In the genomic region with DNA sequence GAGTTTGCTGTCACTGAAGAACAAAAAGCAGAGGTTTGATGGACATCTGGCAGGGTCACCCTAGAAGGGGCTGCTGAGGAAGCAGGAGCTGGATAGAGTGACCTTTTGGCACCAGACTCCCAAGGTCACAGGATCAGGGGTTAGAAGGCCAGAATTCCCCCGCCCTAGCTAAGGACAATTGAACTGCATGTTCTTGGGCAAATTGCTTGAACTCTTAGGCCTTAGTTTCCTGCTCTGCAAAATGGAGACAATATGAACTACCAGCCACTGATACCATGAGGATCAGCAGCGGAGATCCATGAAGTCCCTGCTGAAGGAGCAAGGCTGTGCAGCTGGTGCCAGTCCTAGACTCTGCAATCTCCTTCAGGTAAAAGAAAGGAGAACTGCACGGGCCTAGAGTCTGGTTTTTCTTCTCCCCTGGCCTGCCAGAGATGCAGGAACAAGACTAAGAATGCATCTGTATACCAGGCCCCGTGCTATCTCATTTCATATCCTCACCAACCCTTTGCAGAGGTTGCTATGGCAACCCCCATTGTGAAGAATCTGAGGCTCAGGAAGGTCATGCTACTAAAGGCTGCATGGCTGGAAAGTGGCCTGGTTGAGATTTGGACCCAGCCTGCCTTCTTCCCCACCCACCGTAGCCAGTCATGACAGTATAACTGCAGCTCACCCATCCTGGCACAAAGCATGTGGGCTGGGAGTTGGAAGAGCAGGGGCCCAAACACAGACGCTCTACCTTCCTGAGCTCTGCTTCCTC, we compare ENCODE assay signal across 19 cellular contexts. TPM values are rescaled to one million over a fixed set of nuclear protein-coding genes. Genes with fewer than 3 reads are reported as not detected.
DNase-seq lines count a peak whose midpoint lies in the region; ATAC-seq and TF ChIP-seq lines count a peak whose summit lies in the region.
"Had no signal": no experiment of that assay in that cellular context is flagged by ENCODE, and none has a peak within 500 bp of the region (broad histone marks: within the 10 kb centered on the region; RNA-seq: fewer than 3 reads in every experiment).

No MANE protein-coding gene starts in this region.

- H3K27me3 ChIP-seq in BLaER1 (no peaks in the 10 kb centered on the region), Karpas-422 (ENCODE audit: low read length) (no peaks in the 10 kb centered on the region), hepatocyte (no peaks in the 10 kb centered on the region), body of pancreas (no peaks in the 10 kb centered on the region), trophoblast cell (ENCODE audit: insufficient read depth, low read length) (no peaks in the 10 kb centered on the region)
- H3K27me3 ChIP-seq: neutrophil, right lobe of liver had no signal

- no peak for ATAC-seq in body of pancreas
- ATAC-seq in GM18498 (IDR thresholded peaks at IDR 0.05; ENCODE audit: unreplicated experiment): no peak
- no peak for ATAC-seq in effector memory CD8-positive, alpha-beta T cell (replicated peaks)

- H3K9ac ChIP-seq in BLaER1 (peak overlapping the region; percentile 67; the same call in 1 of the 2 replicates), Karpas-422 (ENCODE audit: low read length) (no peak overlapping the region), trophoblast cell (ENCODE audit: low read length) (no peak overlapping the region)

- H3K9me3 ChIP-seq in BLaER1 (no peaks in the 10 kb centered on the region), Karpas-422 (ENCODE audit: low read length) (no peaks in the 10 kb centered on the region), hepatocyte (ENCODE audit: low read depth) (no peaks in the 10 kb centered on the region), body of pancreas (no peaks in the 10 kb centered on the region), trophoblast cell (ENCODE audit: insufficient read depth, low read depth, low read length) (no peaks in the 10 kb centered on the region)
- H3K9me3 ChIP-seq: Caco-2, neutrophil, right lobe of liver had no signal

- no peaks in the 10 kb centered on the region for H3K36me3 ChIP-seq in BLaER1
- no peaks in the 10 kb centered on the region for H3K36me3 ChIP-seq in Karpas-422 (ENCODE audit: insufficient read depth, low read length)
- no peaks in the 10 kb centered on the region for H3K36me3 ChIP-seq in hepatocyte (replicated peaks; ENCODE audit: insufficient read depth, low read depth)
- H3K36me3 ChIP-seq in body of pancreas (replicated peaks in 1 of 2; ENCODE audit: insufficient read depth in 1 of 2, low read depth in 2 of 2): no peaks in the 10 kb centered on the region
- H3K36me3 ChIP-seq in trophoblast cell (ENCODE audit: control insufficient read depth in 1 of 2, insufficient read depth in 2 of 2, low read length in 2 of 2): no peaks in the 10 kb centered on the region
- H3K36me3 ChIP-seq: neutrophil, right lobe of liver had no signal

- H3K79me1 ChIP-seq in trophoblast cell (ENCODE audit: low read length): no peaks in the 10 kb centered on the region

- H2BK120ac ChIP-seq in trophoblast cell (ENCODE audit: insufficient read depth, low read length, poor library complexity): no peak overlapping the region

- no peak for TF ChIP-seq POLR2A in body of pancreas (IDR thresholded peaks at IDR 0.05)

- no peak overlapping the region for H4K91ac ChIP-seq in trophoblast cell (ENCODE audit: low read depth, low read length)

- TF ChIP-seq CTCF in hepatocyte (IDR thresholded peaks at IDR 0.05; ENCODE audit: poor library complexity) (no peak), body of pancreas (IDR thresholded peaks at IDR 0.05) (no peak)

- H3K4me3 Mint-ChIP-seq in effector memory CD8-positive, alpha-beta T cell: no peak overlapping the region

- no peak overlapping the region for H2BK12ac ChIP-seq in trophoblast cell (ENCODE audit: low read length)

- WGBS in hepatocyte (ENCODE audit: low lambda C conversion rate, missing lambda C conversion rate): 56% methylated on average over 6 of the region's 6 CpGs
- 81 to 87% methylated on average over 6 of the region's 6 CpGs for WGBS in body of pancreas, 2 donors
- no CpG with 5 or more reads among the region's 6 CpGs for WGBS in trophoblast cell (ENCODE audit: extremely low coverage, insufficient coverage, insufficient read length)

- no peaks in the 10 kb centered on the region for H4K20me1 ChIP-seq in BLaER1
- no peaks in the 10 kb centered on the region for H4K20me1 ChIP-seq in Karpas-422 (ENCODE audit: insufficient read depth, low read depth, low read length)
- H4K20me1 ChIP-seq in hepatocyte (ENCODE audit: insufficient read depth, poor library complexity, severe bottlenecking): no peaks in the 10 kb centered on the region

- no peak overlapping the region for H3K14ac ChIP-seq in trophoblast cell (ENCODE audit: low read length)

- no peaks in the 10 kb centered on the region for H3K9me3 Mint-ChIP-seq in effector memory CD8-positive, alpha-beta T cell

- peaks cover 95% of the 10 kb centered on the region for H3K4me1 ChIP-seq in BLaER1
- peaks cover 4% of the 10 kb centered on the region; the same call in 1 of the 2 replicates for H3K4me1 ChIP-seq in Karpas-422 (ENCODE audit: low read length)
- H3K4me1 ChIP-seq in hepatocyte (ENCODE audit: insufficient read depth): peaks cover 7% of the 10 kb centered on the region
- no peaks in the 10 kb centered on the region for H3K4me1 ChIP-seq in body of pancreas
- H3K4me1 ChIP-seq in trophoblast cell (ENCODE audit: control insufficient read depth in 1 of 2, insufficient read depth in 2 of 2, low read length in 2 of 2): no peaks in the 10 kb centered on the region
- H3K4me1 ChIP-seq: right lobe of liver had no signal

- no peak overlapping the region for H3K27ac Mint-ChIP-seq in effector memory CD8-positive, alpha-beta T cell

- no peak overlapping the region for H4K8ac ChIP-seq in trophoblast cell (ENCODE audit: low read depth, low read length)

- H3K4me1 Mint-ChIP-seq in effector memory CD8-positive, alpha-beta T cell (ENCODE audit: low read depth in 2 of 2): no peaks in the 10 kb centered on the region

- no peak overlapping the region for H4K12ac ChIP-seq in trophoblast cell (ENCODE audit: low read depth, low read length)

- H3K18ac ChIP-seq in trophoblast cell (ENCODE audit: low read length): no peak overlapping the region

- H3K27ac ChIP-seq in BLaER1: peak overlapping the region; percentile 69
- no peak overlapping the region for H3K27ac ChIP-seq in Karpas-422 (ENCODE audit: low read length)
- H3K27ac ChIP-seq in hepatocyte: no peak overlapping the region
- no peak overlapping the region for H3K27ac ChIP-seq in body of pancreas
- no peak overlapping the region for H3K27ac ChIP-seq in trophoblast cell (ENCODE audit: low read depth, low read length)
- H3K27ac ChIP-seq: neutrophil, right lobe of liver had no signal

- intact Hi-C loops in body of pancreas (cut with DNase I): no loop called here

- no peak overlapping the region for H3K23ac ChIP-seq in trophoblast cell (ENCODE audit: low read length)

- H2AFZ ChIP-seq in Karpas-422 (ENCODE audit: low read length) (no peak overlapping the region), hepatocyte (no peak overlapping the region), trophoblast cell (ENCODE audit: insufficient read depth, low read length, poor library complexity) (no peak overlapping the region)

- H2AK5ac ChIP-seq in trophoblast cell (ENCODE audit: low read length): no peak overlapping the region

- H2BK5ac ChIP-seq in trophoblast cell (ENCODE audit: low read depth, low read length, poor library complexity): no peak overlapping the region

- peaks cover 0 to 15% of the 10 kb centered on the region in 2 donors for H3K27me3 Mint-ChIP-seq in effector memory CD8-positive, alpha-beta T cell

- peak; percentile 46 for DNase-seq in Karpas-422
- peak; percentile 29 for DNase-seq in astrocyte of the hippocampus (ENCODE audit: low read depth, low spot score)
- peak; percentile 43 for DNase-seq in hepatocyte (ENCODE audit: low spot score)
- no peak for DNase-seq in body of pancreas
- DNase-seq in trophoblast cell: no peak
- DNase-seq in effector memory CD8-positive, alpha-beta T cell: no peak
- DNase-seq: activated CD4-positive, alpha-beta T cell treated with anti-CD3 and anti-CD28 coated beads for 4 hours; activated naive CD4-positive, alpha-beta T cell treated with Interleukin-2 at 50 U/mL for 16 hours; effector CD8-positive, alpha-beta T cell; NCI-H2081; right lobe of liver; SIG-M5; substantia nigra; T-helper 9 cell had no signal

- H3K79me2 ChIP-seq in Karpas-422 (ENCODE audit: low read length): no peaks in the 10 kb centered on the region
- no peaks in the 10 kb centered on the region for H3K79me2 ChIP-seq in hepatocyte
- no peaks in the 10 kb centered on the region for H3K79me2 ChIP-seq in trophoblast cell (ENCODE audit: control insufficient read depth, insufficient read depth, low read length, poor library complexity)

- H3K4me3 ChIP-seq in BLaER1 (no peak overlapping the region), Karpas-422 (ENCODE audit: low read length) (no peak overlapping the region), hepatocyte (no peak overlapping the region), body of pancreas (no peak overlapping the region), trophoblast cell (ENCODE audit: low read depth, low read length) (no peak overlapping the region)
- H3K4me3 ChIP-seq: lung, right lobe of liver had no signal

- no peak overlapping the region for H3K4ac ChIP-seq in trophoblast cell (ENCODE audit: low read depth, low read length)

- H3K4me2 ChIP-seq in BLaER1 (peak overlapping the region; percentile 85), Karpas-422 (ENCODE audit: low read depth, low read length, poor library complexity, severe bottlenecking) (no peak overlapping the region), hepatocyte (no peak overlapping the region), trophoblast cell (ENCODE audit: low read length) (no peak overlapping the region)

- H3K9me2 ChIP-seq in Karpas-422 (replicated peaks; ENCODE audit: insufficient read depth, low read length): no peaks in the 10 kb centered on the region
- no peaks in the 10 kb centered on the region for H3K9me2 ChIP-seq in hepatocyte (replicated peaks; ENCODE audit: insufficient read depth)

- no peaks in the 10 kb centered on the region for H3K36me3 Mint-ChIP-seq in effector memory CD8-positive, alpha-beta T cell (ENCODE audit: insufficient read depth)

RNA-seq across cellular contexts. Expression of a gene that starts 33.7 kb away (rescaled TPM):
- not detected in 2 replicates for total RNA-seq in Karpas-422 (2014; rRNA removed; shearing (Covaris generic); ENCODE audit: low replicate concordance)
- total RNA-seq in hepatocyte (0.88 and 2.6 TPM in 2 replicates), body of pancreas (under 1 TPM in 1 of 2 donors, not detected in 1; 0.26 TPM)
- polyA plus RNA-seq in hepatocyte: 1.0 and 1.2 TPM in 2 replicates
- polyA plus RNA-seq in trophoblast cell (2013): 0.21 and 0.40 TPM in 2 replicates
- total RNA-seq: Caco-2 had no signal

RNA-seq across cellular contexts. Expression of a gene that starts 46.9 kb away (rescaled TPM):
- not detected in 2 replicates for total RNA-seq in Karpas-422 (2014; rRNA removed; shearing (Covaris generic); ENCODE audit: low replicate concordance)
- total RNA-seq in hepatocyte (18.4 and 27.9 TPM in 2 replicates), body of pancreas (under 1 TPM in 1 of 2 donors, not detected in 1; 0.26 TPM)
- 27.1 and 42.8 TPM in 2 replicates for polyA plus RNA-seq in hepatocyte
- 5.1 and 5.3 TPM in 2 replicates for polyA plus RNA-seq in trophoblast cell (2013)

Comparison
In these comparisons a context has a peak if more than half of its experiments do, and no peak if none do; other contexts are left out.
1. DNase-seq: peak in Karpas-422 (single experiment), astrocyte of the hippocampus (single experiment) and hepatocyte (single experiment); none in body of pancreas (0 of 4), trophoblast cell (0 of 2) and effector memory CD8-positive, alpha-beta T cell (0 of 3).
2. RNA of a gene that starts 46.9 kb away (total RNA-seq): 18.4 to 27.9 TPM in hepatocyte; 0.26 TPM in body of pancreas and not detected in Karpas-422; every median in the first group is over 10 times any median in the second.